In genomic region chr5:80654391-80655230, GRCh38 we compare ENCODE assay signal across 8 cellular contexts. TPM values are rescaled to one million over a fixed set of nuclear protein-coding genes. Genes with fewer than 3 reads are reported as not detected.
DNase-seq lines count a peak whose midpoint lies in the region; ATAC-seq and TF ChIP-seq lines count a peak whose summit lies in the region.

Gene DHFR (minus strand): TSS chr5:80654983. CDS start chr5:80654489, 494 bp downstream.
Gene MSH3 (plus strand): TSS chr5:80654652. CDS start chr5:80654728, 76 bp downstream.

- no peaks in the 10 kb centered on the region for H3K9me3 ChIP-seq in BE2C

- peak within 1 kb of the TSS; percentile 75 for H3K4me3 ChIP-seq in BE2C (ENCODE audit: low read depth, low read length)

- no peaks in the 10 kb centered on the region for H3K27me3 Mint-ChIP-seq in activated CD4-positive, alpha-beta T cell treated with anti-CD3 and anti-CD28 coated beads, Interleukin-2, amount 10 ng/mL, durations not matched to agents 7 days and 5 days

- H3K27me3 ChIP-seq in BE2C = no peaks in the 10 kb centered on the region

- CTCF ChIA-PET in activated CD4-positive, alpha-beta T cell treated with anti-CD3 and anti-CD28 coated beads, Interleukin-2, amount 10 ng/mL, durations not matched to agents 7 days and 5 days (lab: Charles Lee) = interaction anchor here (1.5 to 2.4 kb wide), 2 partner anchors 15 to 18 kb away, joined by 4 to 9 read pairs; no protein-coding TSS in a partner anchor

- POLR2A ChIA-PET in activated CD4-positive, alpha-beta T cell treated with anti-CD3 and anti-CD28 coated beads, Interleukin-2, amount 10 ng/mL, durations not matched to agents 7 days and 5 days (lab: Charles Lee) = interaction anchor here (0.6 kb wide), 1 partner anchor 16 kb away, joined by 3 read pairs; no protein-coding TSS in a partner anchor

- peaks cover 25% of the 10 kb centered on the region for H3K4me1 Mint-ChIP-seq in activated CD4-positive, alpha-beta T cell treated with anti-CD3 and anti-CD28 coated beads, Interleukin-2, amount 10 ng/mL, durations not matched to agents 7 days and 5 days

- no peaks in the 10 kb centered on the region for H3K4me1 ChIP-seq in BE2C

- H3K36me3 Mint-ChIP-seq in activated CD4-positive, alpha-beta T cell treated with anti-CD3 and anti-CD28 coated beads, Interleukin-2, amount 10 ng/mL, durations not matched to agents 7 days and 5 days (ENCODE audit: low read depth) = peaks cover 47% of the 10 kb centered on the region

- no peaks in the 10 kb centered on the region for H3K9me3 Mint-ChIP-seq in activated CD4-positive, alpha-beta T cell treated with anti-CD3 and anti-CD28 coated beads, Interleukin-2, amount 10 ng/mL, durations not matched to agents 7 days and 5 days

- peak; percentile 28 for TF ChIP-seq CTCF in BE2C (IDR thresholded peaks at IDR 0.05; ENCODE audit: low read depth, low read length)

- H3K4me3 Mint-ChIP-seq in activated CD4-positive, alpha-beta T cell treated with anti-CD3 and anti-CD28 coated beads, Interleukin-2, amount 10 ng/mL, durations not matched to agents 7 days and 5 days = peak within 1 kb of the TSS; percentile 89

- ATAC-seq in HG03520 (IDR thresholded peaks at IDR 0.05; ENCODE audit: unreplicated experiment) = peak; percentile 36

- peak within 1 kb of the TSS; percentile 97 for H3K27ac Mint-ChIP-seq in activated CD4-positive, alpha-beta T cell treated with anti-CD3 and anti-CD28 coated beads, Interleukin-2, amount 10 ng/mL, durations not matched to agents 7 days and 5 days

- peaks cover 13% of the 10 kb centered on the region for H3K36me3 ChIP-seq in BE2C

- DNase-seq in BE2C = peak; percentile 94
- DNase-seq in GM19240 (ENCODE audit: insufficient read length, low spot score) = peak; percentile 81
- peak; percentile 98 for DNase-seq in NCI-H69 (lab: John Stamatoyannopoulos, UW)
- peak; percentile 92 for DNase-seq in activated CD4-positive, alpha-beta T cell treated with anti-CD3 and anti-CD28 coated beads, Interleukin-2, amount 10 ng/mL, durations not matched to agents 7 days and 5 days
- peak; percentile 8 for DNase-seq in cortex of kidney (lab: John Stamatoyannopoulos, UW)
- peak; percentile 97 for DNase-seq in left kidney (ENCODE audit: low read depth, low spot score)
- peak; percentile 89 for DNase-seq in stimulated activated CD4-positive, alpha-beta T cell treated with anti-CD3 and anti-CD28 coated beads, Interleukin-1b, Interleukin-23, amount 100 ng/mL, for 48 hours

RNA-seq across cellular contexts. Expression of gene DHFR, which starts in this region (rescaled TPM):
- polyA plus RNA-seq in BE2C (2012; ENCODE audit: insufficient read depth, insufficient read length, low read depth) = 10.3 TPM
- 10 to 100 TPM; 83.4 to 90.6 TPM for total RNA-seq in activated CD4-positive, alpha-beta T cell treated with anti-CD3 and anti-CD28 coated beads, Interleukin-2, amount 10 ng/mL, durations not matched to agents 7 days and 5 days

RNA-seq across cellular contexts. Expression of gene MSH3, which starts in this region (rescaled TPM):
- 4.4 TPM for polyA plus RNA-seq in BE2C (2012; ENCODE audit: insufficient read depth, insufficient read length, low read depth)
- total RNA-seq in activated CD4-positive, alpha-beta T cell treated with anti-CD3 and anti-CD28 coated beads, Interleukin-2, amount 10 ng/mL, durations not matched to agents 7 days and 5 days = 10 to 100 TPM; 23.2 to 25.4 TPM

Comparison
In these comparisons a context has a peak if more than half of its experiments do, and no peak if none do; other contexts are left out.
1. Peak in every context shown above with its lines: DNase-seq, ATAC-seq and H3K4me3 ChIP-seq.
2. DNase-seq: peak in every context shown above with its lines; median percentile 98 in NCI-H69; 97 in left kidney; 94 in BE2C; 92 in activated CD4-positive, alpha-beta T cell treated with anti-CD3 and anti-CD28 coated beads, Interleukin-2, amount 10 ng/mL, durations not matched to agents 7 days and 5 days; 89 in stimulated activated CD4-positive, alpha-beta T cell treated with anti-CD3 and anti-CD28 coated beads, Interleukin-1b, Interleukin-23, amount 100 ng/mL, for 48 hours; 81 in GM19240; 8 in cortex of kidney.